In the genomic region with DNA sequence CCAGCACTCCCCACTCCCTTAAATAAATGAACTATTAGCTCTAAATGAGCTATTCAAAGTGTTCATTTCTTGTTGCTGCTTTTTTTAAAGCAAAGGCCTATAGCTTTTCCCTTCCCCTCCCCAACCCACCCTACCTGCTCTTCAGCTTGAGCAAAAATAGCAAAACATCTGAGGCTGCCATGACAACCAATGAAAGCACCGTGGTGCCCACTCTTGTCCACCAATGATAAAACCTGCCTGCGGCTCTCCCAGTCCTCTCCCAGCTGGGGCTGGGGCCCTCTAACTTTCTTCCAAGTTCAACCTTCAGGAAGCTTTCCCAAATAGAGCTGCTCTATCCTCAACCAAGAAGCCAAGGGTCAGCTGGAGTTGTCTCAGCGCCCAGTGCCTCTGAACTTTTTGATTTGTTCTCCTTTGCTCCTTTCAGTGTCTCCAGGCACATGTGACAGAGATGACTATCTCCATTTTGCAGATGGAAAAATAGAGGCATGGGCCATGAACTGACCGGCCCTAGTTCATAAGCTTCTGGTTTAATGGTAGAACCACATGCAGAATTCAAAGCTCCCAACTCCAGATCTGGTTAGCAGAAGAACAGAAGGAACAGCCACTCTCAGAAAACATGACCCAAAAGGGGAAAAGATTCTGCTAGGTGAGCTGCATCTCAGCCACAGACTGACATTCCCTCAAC, we compare ENCODE assay signal across 11 cellular contexts. TPM values are rescaled to one million over a fixed set of nuclear protein-coding genes. Genes with fewer than 3 reads are reported as not detected.
A peak's percentile ranks its signal among the peaks of the same experiment; 100 is the strongest.
DNase-seq lines count a peak whose midpoint lies in the region; ATAC-seq and TF ChIP-seq lines count a peak whose summit lies in the region.
"Had no signal": no experiment of that assay in that cellular context is flagged by ENCODE, and none has a peak within 500 bp of the region (broad histone marks: within the 10 kb centered on the region; RNA-seq: fewer than 3 reads in every experiment).

No MANE protein-coding gene starts in this region.

- no peaks in the 10 kb centered on the region for H3K9me3 ChIP-seq in mesenchymal stem cell (ENCODE audit: control insufficient read depth, low read length)
- H3K9me3 ChIP-seq in suprapubic skin = no peaks in the 10 kb centered on the region

- no peak overlapping the region for H4K91ac ChIP-seq in mesenchymal stem cell (ENCODE audit: low read length)

- no peak overlapping the region for H2AFZ ChIP-seq in mesenchymal stem cell (ENCODE audit: low read depth, low read length)

- no peak overlapping the region for H3K4ac ChIP-seq in mesenchymal stem cell (ENCODE audit: low read depth in 1 of 2, low read length in 2 of 2)

- H3K23ac ChIP-seq in mesenchymal stem cell (ENCODE audit: low read length in 2 of 2) = no peak overlapping the region

- no peaks in the 10 kb centered on the region for H3K79me1 ChIP-seq in mesenchymal stem cell (replicated peaks; ENCODE audit: low read length, poor library complexity, severe bottlenecking)

- H3K27ac Mint-ChIP-seq in activated naive CD8-positive, alpha-beta T cell treated with anti-CD3 and anti-CD28 coated beads, Interleukin-2, amount 50 U/mL, for 24 hours = peak overlapping the region; percentile 65
- no peak overlapping the region for H3K27ac Mint-ChIP-seq in activated CD8-positive, alpha-beta T cell treated with anti-CD3 and anti-CD28 coated beads for 36 hours
- no peak overlapping the region for H3K27ac Mint-ChIP-seq in activated T-helper 1 cell treated with anti-CD3 and anti-CD28 coated beads, Interleukin-12 subunit alpha, Interleukin-12 subunit beta, Interleukin-2, Interleukin-4 antibody, amounts not matched to agents 30 ng/mL and 10 ng/mL and 1 ng/mL, durations not matched to agents 14 hours and 24 hours and 36 hours

- H2BK120ac ChIP-seq in mesenchymal stem cell (ENCODE audit: low read depth, low read length) = no peak overlapping the region

- H2BK5ac ChIP-seq in mesenchymal stem cell (ENCODE audit: low read depth, low read length, poor library complexity, severe bottlenecking) = peak overlapping the region; percentile 92

- TF ChIP-seq EP300 in suprapubic skin (IDR thresholded peaks at IDR 0.05) = no peak

- H4K8ac ChIP-seq in mesenchymal stem cell (ENCODE audit: low read length) = no peak overlapping the region

- peaks cover 2% of the 10 kb centered on the region for H3K36me3 Mint-ChIP-seq in activated naive CD8-positive, alpha-beta T cell treated with anti-CD3 and anti-CD28 coated beads, Interleukin-2, amount 50 U/mL, for 24 hours (ENCODE audit: low read depth)
- H3K36me3 Mint-ChIP-seq in activated CD8-positive, alpha-beta T cell treated with anti-CD3 and anti-CD28 coated beads for 36 hours (ENCODE audit: low read depth) = no peaks in the 10 kb centered on the region
- H3K36me3 Mint-ChIP-seq in activated T-helper 1 cell treated with anti-CD3 and anti-CD28 coated beads, Interleukin-12 subunit alpha, Interleukin-12 subunit beta, Interleukin-2, Interleukin-4 antibody, amounts not matched to agents 30 ng/mL and 10 ng/mL and 1 ng/mL, durations not matched to agents 14 hours and 24 hours and 36 hours (ENCODE audit: low read depth) = no peaks in the 10 kb centered on the region
- H3K36me3 Mint-ChIP-seq: CD4-positive, alpha-beta memory T cell had no signal

- no peak overlapping the region for H3K9ac ChIP-seq in mesenchymal stem cell (ENCODE audit: low read length)

- no peak overlapping the region for H2BK15ac ChIP-seq in mesenchymal stem cell (ENCODE audit: low read depth, poor library complexity, severe bottlenecking)

- TF ChIP-seq POLR2A in suprapubic skin (IDR thresholded peaks at IDR 0.05) = no peak

- no peak overlapping the region for H3K18ac ChIP-seq in mesenchymal stem cell (ENCODE audit: low read depth in 1 of 2, low read length in 2 of 2)

- no peak for ATAC-seq in activated naive CD8-positive, alpha-beta T cell treated with anti-CD3 and anti-CD28 coated beads, Interleukin-2, amount 50 U/mL, for 24 hours
- ATAC-seq in activated CD8-positive, alpha-beta T cell treated with anti-CD3 and anti-CD28 coated beads for 36 hours = no peak
- ATAC-seq in GM18867 (IDR thresholded peaks at IDR 0.05; ENCODE audit: unreplicated experiment) = no peak

- H3K27ac ChIP-seq in HL-60 (replicated peaks) = peak overlapping the region; percentile 74
- peak overlapping the region; percentile 85 for H3K27ac ChIP-seq in mesenchymal stem cell (ENCODE audit: low read length, poor library complexity, severe bottlenecking)
- peak overlapping the region; percentile 1 for H3K27ac ChIP-seq in suprapubic skin

- H2AK5ac ChIP-seq in mesenchymal stem cell (ENCODE audit: low read length, severe bottlenecking) = peak overlapping the region; percentile 96

- H3K4me2 ChIP-seq in mesenchymal stem cell (ENCODE audit: low read length, poor library complexity, severe bottlenecking) = no peak overlapping the region

- POLR2A ChIA-PET in activated CD8-positive, alpha-beta T cell treated with anti-CD3 and anti-CD28 coated beads for 36 hours (lab: Charles Lee) = interaction anchor here (0.7 to 1.3 kb wide), 2 partner anchors 9 to 20 kb away, joined by 3 read pairs; no protein-coding TSS in a partner anchor

- DNase-seq in HL-60 (ENCODE audit: low read depth in 1 of 2, low spot score in 1 of 2) (no peak), mesenchymal stem cell (no peak), suprapubic skin (ENCODE audit: low spot score in 2 of 2) (no peak)
- no peak for DNase-seq in activated naive CD8-positive, alpha-beta T cell treated with anti-CD3 and anti-CD28 coated beads, Interleukin-2, amount 50 U/mL, for 24 hours
- DNase-seq in activated CD8-positive, alpha-beta T cell treated with anti-CD3 and anti-CD28 coated beads for 36 hours = no peak
- no peak for DNase-seq in activated T-helper 1 cell treated with anti-CD3 and anti-CD28 coated beads, Interleukin-12 subunit alpha, Interleukin-12 subunit beta, Interleukin-2, Interleukin-4 antibody, amounts not matched to agents 30 ng/mL and 10 ng/mL and 1 ng/mL, durations not matched to agents 14 hours and 24 hours and 36 hours (ENCODE audit: low spot score)
- DNase-seq: activated effector memory CD4-positive, alpha-beta T cell treated with Interleukin-2 at 50 U/mL for 16 hours; CD4-positive, alpha-beta memory T cell; occipital lobe had no signal

- H3K27me3 ChIP-seq in HL-60 (ENCODE audit: insufficient read depth, poor library complexity, severe bottlenecking) (no peaks in the 10 kb centered on the region), mesenchymal stem cell (ENCODE audit: control insufficient read depth in 1 of 2, insufficient read depth in 1 of 2, low read length in 2 of 2) (no peaks in the 10 kb centered on the region), suprapubic skin (no peaks in the 10 kb centered on the region)

- no peaks in the 10 kb centered on the region for H3K27me3 Mint-ChIP-seq in activated naive CD8-positive, alpha-beta T cell treated with anti-CD3 and anti-CD28 coated beads, Interleukin-2, amount 50 U/mL, for 24 hours
- no peaks in the 10 kb centered on the region for H3K27me3 Mint-ChIP-seq in activated CD8-positive, alpha-beta T cell treated with anti-CD3 and anti-CD28 coated beads for 36 hours
- H3K27me3 Mint-ChIP-seq in activated T-helper 1 cell treated with anti-CD3 and anti-CD28 coated beads, Interleukin-12 subunit alpha, Interleukin-12 subunit beta, Interleukin-2, Interleukin-4 antibody, amounts not matched to agents 30 ng/mL and 10 ng/mL and 1 ng/mL, durations not matched to agents 14 hours and 24 hours and 36 hours (ENCODE audit: insufficient read depth) = peaks cover 3% of the 10 kb centered on the region
- H3K27me3 Mint-ChIP-seq: CD4-positive, alpha-beta memory T cell had no signal

- no peak overlapping the region for H3K14ac ChIP-seq in mesenchymal stem cell (ENCODE audit: low read length in 2 of 2)

- no peak overlapping the region for H3K4me3 Mint-ChIP-seq in activated naive CD8-positive, alpha-beta T cell treated with anti-CD3 and anti-CD28 coated beads, Interleukin-2, amount 50 U/mL, for 24 hours
- H3K4me3 Mint-ChIP-seq in activated CD8-positive, alpha-beta T cell treated with anti-CD3 and anti-CD28 coated beads for 36 hours = no peak overlapping the region
- H3K4me3 Mint-ChIP-seq in activated T-helper 1 cell treated with anti-CD3 and anti-CD28 coated beads, Interleukin-12 subunit alpha, Interleukin-12 subunit beta, Interleukin-2, Interleukin-4 antibody, amounts not matched to agents 30 ng/mL and 10 ng/mL and 1 ng/mL, durations not matched to agents 14 hours and 24 hours and 36 hours = no peak overlapping the region
- H3K4me3 Mint-ChIP-seq: CD4-positive, alpha-beta memory T cell had no signal

- H3K4me1 ChIP-seq in mesenchymal stem cell (ENCODE audit: control insufficient read depth, insufficient read depth, low read depth, low read length) (peaks cover 15% of the 10 kb centered on the region), suprapubic skin (peaks cover 3% of the 10 kb centered on the region)

- 83% methylated on average over 4 of the region's 4 CpGs for WGBS in mesenchymal stem cell
- 81% methylated on average over 4 of the region's 4 CpGs for WGBS in suprapubic skin

- peaks cover 61% of the 10 kb centered on the region for H3K4me1 Mint-ChIP-seq in activated naive CD8-positive, alpha-beta T cell treated with anti-CD3 and anti-CD28 coated beads, Interleukin-2, amount 50 U/mL, for 24 hours
- H3K4me1 Mint-ChIP-seq in activated CD8-positive, alpha-beta T cell treated with anti-CD3 and anti-CD28 coated beads for 36 hours (ENCODE audit: low read depth) = peaks cover 26% of the 10 kb centered on the region
- peaks cover 8% of the 10 kb centered on the region for H3K4me1 Mint-ChIP-seq in activated T-helper 1 cell treated with anti-CD3 and anti-CD28 coated beads, Interleukin-12 subunit alpha, Interleukin-12 subunit beta, Interleukin-2, Interleukin-4 antibody, amounts not matched to agents 30 ng/mL and 10 ng/mL and 1 ng/mL, durations not matched to agents 14 hours and 24 hours and 36 hours (ENCODE audit: low read depth)

- intact Hi-C loops in activated CD8-positive, alpha-beta T cell treated with anti-CD3 and anti-CD28 coated beads for 36 hours (cut with micrococcal nuclease) = no loop called here
- intact Hi-C loops in activated T-helper 1 cell treated with anti-CD3 and anti-CD28 coated beads, Interleukin-12 subunit alpha, Interleukin-12 subunit beta, Interleukin-2, Interleukin-4 antibody, amounts not matched to agents 30 ng/mL and 10 ng/mL and 1 ng/mL, durations not matched to agents 14 hours and 24 hours and 36 hours (cut with micrococcal nuclease) = no loop called here

- H3K36me3 ChIP-seq in mesenchymal stem cell (ENCODE audit: control insufficient read depth in 1 of 2, insufficient read depth in 2 of 2, low read depth in 1 of 2, low read length in 2 of 2) (no peaks in the 10 kb centered on the region), suprapubic skin (no peaks in the 10 kb centered on the region)

- no peak for TF ChIP-seq CTCF in HL-60 (IDR thresholded peaks at IDR 0.05; ENCODE audit: insufficient read depth, low read length)
- TF ChIP-seq CTCF in suprapubic skin (IDR thresholded peaks at IDR 0.05) = no peak
- no peak for TF ChIP-seq CTCF in activated CD8-positive, alpha-beta T cell treated with anti-CD3 and anti-CD28 coated beads for 36 hours (IDR thresholded peaks at IDR 0.05)

- H2BK12ac ChIP-seq in mesenchymal stem cell (ENCODE audit: low read length in 2 of 2) = no peak overlapping the region

- H3K4me3 ChIP-seq in HL-60 (replicated peaks; ENCODE audit: insufficient read depth, low read length) (no peak overlapping the region), mesenchymal stem cell (ENCODE audit: insufficient read depth in 1 of 2, low read depth in 1 of 2, low read length in 2 of 2) (no peak overlapping the region), suprapubic skin (no peak overlapping the region)
- H3K4me3 ChIP-seq: lung had no signal

- no peaks in the 10 kb centered on the region for H3K9me3 Mint-ChIP-seq in activated naive CD8-positive, alpha-beta T cell treated with anti-CD3 and anti-CD28 coated beads, Interleukin-2, amount 50 U/mL, for 24 hours
- H3K9me3 Mint-ChIP-seq in activated CD8-positive, alpha-beta T cell treated with anti-CD3 and anti-CD28 coated beads for 36 hours = no peaks in the 10 kb centered on the region
- no peaks in the 10 kb centered on the region for H3K9me3 Mint-ChIP-seq in activated T-helper 1 cell treated with anti-CD3 and anti-CD28 coated beads, Interleukin-12 subunit alpha, Interleukin-12 subunit beta, Interleukin-2, Interleukin-4 antibody, amounts not matched to agents 30 ng/mL and 10 ng/mL and 1 ng/mL, durations not matched to agents 14 hours and 24 hours and 36 hours

- CTCF ChIA-PET in activated CD8-positive, alpha-beta T cell treated with anti-CD3 and anti-CD28 coated beads for 36 hours (lab: Charles Lee) = interaction anchor here (1.2 kb wide), 1 partner anchor 32 kb away, joined by 7 read pairs; no protein-coding TSS in a partner anchor

RNA-seq across cellular contexts. Expression of gene PIK3AP1, which starts 47.7 kb away (rescaled TPM):
- polyA plus RNA-seq in mesenchymal stem cell (2013, experiment 1 of 2) = not detected
- polyA plus RNA-seq in mesenchymal stem cell (2013, experiment 2 of 2) = 0.03 TPM
- 1 to 10 TPM; 2.2 to 5.6 (median 4.0) TPM for total RNA-seq in suprapubic skin
- total RNA-seq in activated CD8-positive, alpha-beta T cell treated with anti-CD3 and anti-CD28 coated beads for 36 hours = 1 to 10 TPM; 4.1 to 4.7 TPM
- 8.2 and 9.9 TPM in 2 replicates for total RNA-seq in activated T-helper 1 cell treated with anti-CD3 and anti-CD28 coated beads, Interleukin-12 subunit alpha, Interleukin-12 subunit beta, Interleukin-2, Interleukin-4 antibody, amounts not matched to agents 30 ng/mL and 10 ng/mL and 1 ng/mL, durations not matched to agents 14 hours and 24 hours and 36 hours

Comparison
In these comparisons a context has a peak if more than half of its experiments do, and no peak if none do; other contexts are left out.
1. H3K27ac ChIP-seq: peak in every context shown above with its lines; median percentile 85 in mesenchymal stem cell; 74 in HL-60; 1 in suprapubic skin.